Comparison of ENCODE assay signal across 7 cellular contexts in genomic region chr1:155893389-155894142, GRCh38. TPM values are rescaled to one million over a fixed set of nuclear protein-coding genes. Genes with fewer than 3 reads are reported as not detected.
A peak's percentile ranks its signal among the peaks of the same experiment; 100 is the strongest.
DNase-seq lines count a peak whose midpoint lies in the region; ATAC-seq and TF ChIP-seq lines count a peak whose summit lies in the region.
"Had no signal": no experiment of that assay in that cellular context is flagged by ENCODE, and none has a peak within 500 bp of the region (broad histone marks: within the 10 kb centered on the region; RNA-seq: fewer than 3 reads in every experiment).

No MANE protein-coding gene starts in this region.

- intact Hi-C loops in activated T-helper 1 cell treated with anti-CD3 and anti-CD28 coated beads, Interleukin-12 subunit alpha, Interleukin-12 subunit beta, Interleukin-2, Interleukin-4 antibody, amounts not matched to agents 30 ng/mL and 10 ng/mL and 1 ng/mL, durations not matched to agents 14 hours and 24 hours and 36 hours (cut with micrococcal nuclease) = loop anchor here (1.0 kb wide), 1 partner anchor 36 kb away; the partner anchor contains the start of gene GON4L
- intact Hi-C loops in lower lobe of right lung (cut with DNase I) = no loop called here

- no peak overlapping the region for H3K4me2 ChIP-seq in neural progenitor cell
- H3K4me2 ChIP-seq: KMS-11 had no signal

- H3F3A ChIP-seq in neural progenitor cell (ENCODE audit: low read depth) = peaks cover 6% of the 10 kb centered on the region

- H3K27ac ChIP-seq in lower lobe of right lung (peak overlapping the region; percentile 59), neural progenitor cell (no peak overlapping the region)
- H3K27ac ChIP-seq: KMS-11 had no signal

- TF ChIP-seq CTCF in lower lobe of right lung (IDR thresholded peaks at IDR 0.05) = no peak
- no peak for TF ChIP-seq CTCF in neural progenitor cell (IDR thresholded peaks at IDR 0.05)
- no peak for TF ChIP-seq CTCF in GM13976 (IDR thresholded peaks at IDR 0.05; ENCODE audit: borderline replicate concordance, control extremely low read depth, extremely low read depth, insufficient read depth, missing control alignments)

- H3K4me1 ChIP-seq in lower lobe of right lung (peaks cover 17% of the 10 kb centered on the region), neural progenitor cell (no peaks in the 10 kb centered on the region)

- H3K4me1 Mint-ChIP-seq in activated T-helper 1 cell treated with anti-CD3 and anti-CD28 coated beads, Interleukin-12 subunit alpha, Interleukin-12 subunit beta, Interleukin-2, Interleukin-4 antibody, amounts not matched to agents 30 ng/mL and 10 ng/mL and 1 ng/mL, durations not matched to agents 14 hours and 24 hours and 36 hours (ENCODE audit: low read depth) = peaks cover 19% of the 10 kb centered on the region
- H3K4me1 Mint-ChIP-seq in neural progenitor cell = no peaks in the 10 kb centered on the region

- H3K27ac Mint-ChIP-seq in activated T-helper 1 cell treated with anti-CD3 and anti-CD28 coated beads, Interleukin-12 subunit alpha, Interleukin-12 subunit beta, Interleukin-2, Interleukin-4 antibody, amounts not matched to agents 30 ng/mL and 10 ng/mL and 1 ng/mL, durations not matched to agents 14 hours and 24 hours and 36 hours = peak overlapping the region; percentile 50
- no peak overlapping the region for H3K27ac Mint-ChIP-seq in neural progenitor cell

- in situ Hi-C loops in GM13976 (cut with MboI; ENCODE audit: low sequenced_read_pairs, unreplicated experiment) = no loop called here

- H3K9ac ChIP-seq in neural progenitor cell = no peak overlapping the region
- H3K9ac ChIP-seq: KMS-11 had no signal

- H3K36me3 ChIP-seq in lower lobe of right lung (peaks cover 23% of the 10 kb centered on the region), neural progenitor cell (no peaks in the 10 kb centered on the region)

- no peaks in the 10 kb centered on the region for H3K79me2 ChIP-seq in neural progenitor cell (ENCODE audit: low read depth)

- DNase-seq in GM04504 (ENCODE audit: low read depth) (peak; percentile 85), lower lobe of right lung (no peak), neural progenitor cell (ENCODE audit: low spot score) (no peak), GM13976 (ENCODE audit: low spot score) (no peak), NCI-H2029 (lab: John Stamatoyannopoulos, UW) (no peak)
- peak; percentile 17 for DNase-seq in activated T-helper 1 cell treated with anti-CD3 and anti-CD28 coated beads, Interleukin-12 subunit alpha, Interleukin-12 subunit beta, Interleukin-2, Interleukin-4 antibody, amounts not matched to agents 30 ng/mL and 10 ng/mL and 1 ng/mL, durations not matched to agents 14 hours and 24 hours and 36 hours (ENCODE audit: low spot score)

- no peak overlapping the region for H2AFZ ChIP-seq in neural progenitor cell (replicated peaks)

- no peak overlapping the region for H3K4me3 Mint-ChIP-seq in activated T-helper 1 cell treated with anti-CD3 and anti-CD28 coated beads, Interleukin-12 subunit alpha, Interleukin-12 subunit beta, Interleukin-2, Interleukin-4 antibody, amounts not matched to agents 30 ng/mL and 10 ng/mL and 1 ng/mL, durations not matched to agents 14 hours and 24 hours and 36 hours
- no peak overlapping the region for H3K4me3 Mint-ChIP-seq in neural progenitor cell

- H3K4me3 ChIP-seq in lower lobe of right lung (no peak overlapping the region), neural progenitor cell (no peak overlapping the region)

- H3K27me3 ChIP-seq in lower lobe of right lung (ENCODE audit: low read depth) (no peaks in the 10 kb centered on the region), neural progenitor cell (no peaks in the 10 kb centered on the region)

- peak; percentile 72 to 80 for ATAC-seq in lower lobe of right lung

- H3K9me3 ChIP-seq in lower lobe of right lung = no peaks in the 10 kb centered on the region
- no peaks in the 10 kb centered on the region for H3K9me3 ChIP-seq in neural progenitor cell (ENCODE audit: low read depth)

- H3K36me3 Mint-ChIP-seq in activated T-helper 1 cell treated with anti-CD3 and anti-CD28 coated beads, Interleukin-12 subunit alpha, Interleukin-12 subunit beta, Interleukin-2, Interleukin-4 antibody, amounts not matched to agents 30 ng/mL and 10 ng/mL and 1 ng/mL, durations not matched to agents 14 hours and 24 hours and 36 hours (ENCODE audit: low read depth) = peaks cover 7% of the 10 kb centered on the region
- peaks cover 12% of the 10 kb centered on the region for H3K36me3 Mint-ChIP-seq in neural progenitor cell

- H3K9me3 Mint-ChIP-seq in activated T-helper 1 cell treated with anti-CD3 and anti-CD28 coated beads, Interleukin-12 subunit alpha, Interleukin-12 subunit beta, Interleukin-2, Interleukin-4 antibody, amounts not matched to agents 30 ng/mL and 10 ng/mL and 1 ng/mL, durations not matched to agents 14 hours and 24 hours and 36 hours = no peaks in the 10 kb centered on the region
- H3K9me3 Mint-ChIP-seq in neural progenitor cell = no peaks in the 10 kb centered on the region

- H4K20me1 ChIP-seq in neural progenitor cell (ENCODE audit: low read depth) = no peaks in the 10 kb centered on the region

- no peaks in the 10 kb centered on the region for H3K27me3 Mint-ChIP-seq in activated T-helper 1 cell treated with anti-CD3 and anti-CD28 coated beads, Interleukin-12 subunit alpha, Interleukin-12 subunit beta, Interleukin-2, Interleukin-4 antibody, amounts not matched to agents 30 ng/mL and 10 ng/mL and 1 ng/mL, durations not matched to agents 14 hours and 24 hours and 36 hours (ENCODE audit: insufficient read depth)
- H3K27me3 Mint-ChIP-seq in neural progenitor cell (ENCODE audit: insufficient read depth, low read depth) = no peaks in the 10 kb centered on the region

RNA-seq across cellular contexts. Expression of gene RIT1, which starts 17.6 kb away (rescaled TPM):
- 20.2 and 22.3 TPM in 2 replicates for total RNA-seq in activated T-helper 1 cell treated with anti-CD3 and anti-CD28 coated beads, Interleukin-12 subunit alpha, Interleukin-12 subunit beta, Interleukin-2, Interleukin-4 antibody, amounts not matched to agents 30 ng/mL and 10 ng/mL and 1 ng/mL, durations not matched to agents 14 hours and 24 hours and 36 hours
- total RNA-seq in lower lobe of right lung (56.4 TPM), neural progenitor cell (ENCODE audit: low replicate concordance) (41.5 and 51.3 TPM in 2 replicates)

RNA-seq across cellular contexts. Expression of gene SYT11, which starts 34.2 kb away (rescaled TPM):
- 25.7 and 26.8 TPM in 2 replicates for total RNA-seq in activated T-helper 1 cell treated with anti-CD3 and anti-CD28 coated beads, Interleukin-12 subunit alpha, Interleukin-12 subunit beta, Interleukin-2, Interleukin-4 antibody, amounts not matched to agents 30 ng/mL and 10 ng/mL and 1 ng/mL, durations not matched to agents 14 hours and 24 hours and 36 hours
- total RNA-seq in lower lobe of right lung (9.6 TPM), neural progenitor cell (ENCODE audit: low replicate concordance) (6.3 TPM in 2 replicates)

RNA-seq across cellular contexts. Expression of gene GON4L, which starts 36.6 kb away (rescaled TPM):
- 66.7 and 70.0 TPM in 2 replicates for total RNA-seq in activated T-helper 1 cell treated with anti-CD3 and anti-CD28 coated beads, Interleukin-12 subunit alpha, Interleukin-12 subunit beta, Interleukin-2, Interleukin-4 antibody, amounts not matched to agents 30 ng/mL and 10 ng/mL and 1 ng/mL, durations not matched to agents 14 hours and 24 hours and 36 hours
- total RNA-seq in lower lobe of right lung = 46.9 TPM
- total RNA-seq in neural progenitor cell (ENCODE audit: low replicate concordance) = 31.4 and 41.8 TPM in 2 replicates

RNA-seq across cellular contexts. Expression of gene KHDC4, which starts 40.6 kb away (rescaled TPM):
- total RNA-seq in activated T-helper 1 cell treated with anti-CD3 and anti-CD28 coated beads, Interleukin-12 subunit alpha, Interleukin-12 subunit beta, Interleukin-2, Interleukin-4 antibody, amounts not matched to agents 30 ng/mL and 10 ng/mL and 1 ng/mL, durations not matched to agents 14 hours and 24 hours and 36 hours = 80.1 and 81.8 TPM in 2 replicates
- 42.8 TPM for total RNA-seq in lower lobe of right lung
- total RNA-seq in neural progenitor cell (ENCODE audit: low replicate concordance) = 91.5 and 91.9 TPM in 2 replicates

RNA-seq across cellular contexts. Expression of gene RXFP4, which starts 47.9 kb away (rescaled TPM):
- 0.16 TPM in 1 of 2 replicates, not detected in the other for total RNA-seq in activated T-helper 1 cell treated with anti-CD3 and anti-CD28 coated beads, Interleukin-12 subunit alpha, Interleukin-12 subunit beta, Interleukin-2, Interleukin-4 antibody, amounts not matched to agents 30 ng/mL and 10 ng/mL and 1 ng/mL, durations not matched to agents 14 hours and 24 hours and 36 hours
- not detected for total RNA-seq in lower lobe of right lung
- not detected in 2 replicates for total RNA-seq in neural progenitor cell (ENCODE audit: low replicate concordance)

Comparison
In these comparisons a context has a peak if more than half of its experiments do, and no peak if none do; other contexts are left out.
1. DNase-seq: peak in GM04504 (single experiment) and activated T-helper 1 cell treated with anti-CD3 and anti-CD28 coated beads, Interleukin-12 subunit alpha, Interleukin-12 subunit beta, Interleukin-2, Interleukin-4 antibody, amounts not matched to agents 30 ng/mL and 10 ng/mL and 1 ng/mL, durations not matched to agents 14 hours and 24 hours and 36 hours (single experiment); none in lower lobe of right lung (single experiment), neural progenitor cell (single experiment), GM13976 (single experiment) and NCI-H2029 (single experiment).